29 cellular contexts compared by ENCODE assay signal in the genomic region with DNA sequence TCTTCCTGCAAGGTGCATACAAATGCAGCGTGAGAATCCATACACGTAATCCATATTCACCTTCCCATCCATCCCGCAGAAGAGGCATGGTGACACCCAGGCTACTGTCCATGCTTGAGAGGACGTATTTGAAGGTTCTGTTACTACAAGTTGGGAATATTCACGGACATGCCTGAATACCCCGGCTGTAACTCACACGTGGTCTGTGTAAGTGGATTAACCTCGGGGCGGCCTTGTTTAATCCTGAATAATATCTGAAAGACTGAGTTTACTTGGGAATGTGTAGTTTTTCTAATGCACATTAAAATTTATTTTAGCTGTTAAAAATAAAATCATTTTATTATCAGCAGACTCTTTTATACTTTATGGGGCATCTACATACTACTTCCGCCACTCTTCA. TPM values are rescaled to one million over a fixed set of nuclear protein-coding genes. Genes with fewer than 3 reads are reported as not detected.
"Had no signal": no experiment of that assay in that cellular context is flagged by ENCODE, and none has a peak within 500 bp of the region (broad histone marks: within the 10 kb centered on the region; RNA-seq: fewer than 3 reads in every experiment).

No MANE protein-coding gene starts in this region.

- H3K36me3 ChIP-seq: colonic mucosa had no signal

- H3K27me3 ChIP-seq: colonic mucosa, gastrocnemius medialis, sigmoid colon, testis, tibial nerve, upper lobe of left lung had no signal

- H3K4me3 ChIP-seq: colonic mucosa, gastrocnemius medialis, lung, psoas muscle, sigmoid colon, testis, tibial nerve, upper lobe of left lung had no signal

- H3K4me1 ChIP-seq: colonic mucosa, gastrocnemius medialis, psoas muscle, sigmoid colon, testis, tibial nerve, upper lobe of left lung had no signal

- H3K27ac ChIP-seq: colonic mucosa, epithelial cell of prostate, gastrocnemius medialis, psoas muscle, sigmoid colon, testis, tibial nerve, upper lobe of left lung had no signal

- DNase-seq: colonic mucosa; effector CD8-positive, alpha-beta T cell; endodermal cell; foreskin fibroblast; gastrocnemius medialis; midbrain; naive thymus-derived CD4-positive, alpha-beta T cell; nucleus accumbens; psoas muscle; right cardiac atrium; sigmoid colon; stimulated activated CD4-positive, alpha-beta T cell treated with anti-CD3 and anti-CD28 coated beads, Interleukin-2, amount 100 ng/mL, for 24 hours; stimulated activated CD4-positive, alpha-beta T cell treated with anti-CD3 and anti-CD28 coated beads, Interleukin-4, amount 100 ng/mL, for 4 hours; stimulated activated naive CD8-positive, alpha-beta T cell treated with anti-CD3 and anti-CD28 coated beads, Interleukin-15, Interleukin-2, amounts not matched to agents 100 U/mL and 50 U/mL, for 24 hours; substantia nigra; testis; upper lobe of left lung had no signal

- H3K9me3 ChIP-seq: colonic mucosa, gastrocnemius medialis, psoas muscle, sigmoid colon, testis, tibial nerve, upper lobe of left lung had no signal

- ATAC-seq: esophagus mucosa; gastrocnemius medialis; left lobe of liver; naive thymus-derived CD4-positive, alpha-beta T cell; psoas muscle; right cardiac atrium; stimulated activated memory B cell treated with anti-CD40 and anti-IgM and Interleukin-4, amounts not matched to agents 10 μg/mL and 1 μg/mL and 100 μg/mL, for 72 hours; stimulated activated naive CD8-positive, alpha-beta T cell treated with anti-CD3 and anti-CD28 coated beads, Interleukin-15, Interleukin-2, amounts not matched to agents 100 U/mL and 50 U/mL, for 24 hours had no signal

- FAIRE-seq: keratinocyte had no signal

RNA-seq across cellular contexts. Expression of gene CPSF4L, which starts 13.1 kb away (rescaled TPM):
- total RNA-seq: colonic mucosa; esophagus mucosa; gastrocnemius medialis; liver; lung; mucosa of gallbladder; naive thymus-derived CD4-positive, alpha-beta T cell; osteocyte; psoas muscle; renal cortical epithelial cell; right cardiac atrium; sigmoid colon; skeletal muscle tissue; tibial nerve had no signal
